Comparison of ENCODE assay signal across 1 cellular context in the genomic region with DNA sequence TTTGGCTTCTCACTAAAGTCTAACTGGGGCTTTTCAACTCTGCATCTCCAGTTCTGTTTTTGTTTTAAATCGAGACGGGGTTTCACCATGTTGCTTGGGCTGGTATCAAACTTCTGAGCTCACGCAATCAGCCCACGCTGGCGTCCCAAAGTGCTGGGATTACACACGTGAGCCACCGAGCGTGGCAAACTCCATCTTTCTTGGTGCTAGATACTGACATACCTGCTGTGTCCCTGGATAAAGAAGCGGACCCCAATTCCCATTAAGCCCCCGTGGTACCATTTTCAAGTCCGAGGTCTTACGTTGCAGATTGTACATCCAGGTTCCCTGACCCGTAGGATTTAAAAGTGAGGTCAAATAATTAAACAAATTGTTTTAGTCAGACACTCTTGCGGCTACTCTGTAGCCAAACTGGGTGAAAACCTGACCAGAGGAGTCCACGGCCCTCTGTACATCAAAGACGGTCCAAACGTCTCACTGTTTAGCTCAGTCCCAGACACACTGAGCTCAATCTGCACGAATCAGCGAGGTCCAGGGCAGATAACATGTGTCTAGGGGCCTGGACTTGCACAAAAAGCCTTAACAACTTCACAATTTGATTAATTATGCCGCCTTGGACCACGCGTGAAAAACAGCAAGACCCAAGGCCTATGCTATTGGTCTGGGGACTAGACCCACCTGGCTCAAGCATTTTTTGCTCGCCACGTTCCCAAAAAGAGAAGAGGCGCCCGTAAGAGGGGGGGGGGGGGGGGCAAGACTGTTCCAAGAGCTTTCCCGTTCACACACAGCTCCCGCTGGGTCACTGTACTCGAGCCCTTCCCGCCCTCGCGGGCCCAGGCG.
TF ChIP-seq lines count a peak whose summit lies in the region.

No MANE protein-coding gene starts in this region.

TF ChIP-seq in IMR-90, 13 proteins besides CTCF, POLR2A, EP300 and RAD21:
- TF ChIP-seq BHLHE40 (IDR thresholded peaks at IDR 0.05; ENCODE audit: low read depth, low read length) (peak; percentile 48), RFX5 (IDR thresholded peaks at IDR 0.05; ENCODE audit: low read depth, low read length) (no peak)
